1 cellular context compared by ENCODE assay signal in genomic region chrX:16488959-16489358, GRCh38.
TF ChIP-seq lines count a peak whose summit lies in the region.

No MANE protein-coding gene starts in this region.

TF ChIP-seq in WTC11, 78 proteins besides CTCF, POLR2A, EP300 and RAD21 (continued from another document):
- TF ChIP-seq ARID4B (CRISPR knock-in tag; IDR thresholded peaks at IDR 0.05; ENCODE audit: borderline replicate concordance), result no peak
- no peak for TF ChIP-seq ZNF138 (CRISPR knock-in tag; conservative IDR thresholded peaks at IDR 0.05)
- TF ChIP-seq NR3C1 (CRISPR knock-in tag; conservative IDR thresholded peaks at IDR 0.05; ENCODE audit: low read depth), result no peak
- TF ChIP-seq FOXP4 (CRISPR knock-in tag; IDR thresholded peaks at IDR 0.05), result no peak
- TF ChIP-seq ATF2 (CRISPR knock-in tag; IDR thresholded peaks at IDR 0.05; ENCODE audit: borderline replicate concordance, low read depth), result no peak
- no peak for TF ChIP-seq PRRX2 (CRISPR knock-in tag; IDR thresholded peaks at IDR 0.05)
- no peak for TF ChIP-seq ZNF121 (CRISPR knock-in tag; IDR thresholded peaks at IDR 0.05)
- TF ChIP-seq STAT6 (CRISPR knock-in tag; conservative IDR thresholded peaks at IDR 0.05; ENCODE audit: low read depth), result no peak
- no peak for TF ChIP-seq IRF1 (CRISPR knock-in tag; IDR thresholded peaks at IDR 0.05)
- TF ChIP-seq ZBTB43 (CRISPR knock-in tag; IDR thresholded peaks at IDR 0.05), result no peak
- no peak for TF ChIP-seq ZNF232 (CRISPR knock-in tag; IDR thresholded peaks at IDR 0.05)
- TF ChIP-seq RELA (CRISPR knock-in tag; IDR thresholded peaks at IDR 0.05; ENCODE audit: borderline replicate concordance), result no peak
- no peak for TF ChIP-seq ZSCAN18 (CRISPR knock-in tag; IDR thresholded peaks at IDR 0.05)
- no peak for TF ChIP-seq ETV6 (CRISPR knock-in tag; IDR thresholded peaks at IDR 0.05)
- TF ChIP-seq NFE2L1 (CRISPR knock-in tag; IDR thresholded peaks at IDR 0.05), result no peak
- TF ChIP-seq ZNF425 (CRISPR knock-in tag; conservative IDR thresholded peaks at IDR 0.05), result no peak
- no peak for TF ChIP-seq FOXP1 (CRISPR knock-in tag; IDR thresholded peaks at IDR 0.05; ENCODE audit: borderline replicate concordance)
- TF ChIP-seq PREB (CRISPR knock-in tag; IDR thresholded peaks at IDR 0.05; ENCODE audit: borderline replicate concordance), result no peak
TF ChIP-seq in WTC11: peak in this region for 0.
